ENCODE assay signal across 1 cellular context in the genomic region with DNA sequence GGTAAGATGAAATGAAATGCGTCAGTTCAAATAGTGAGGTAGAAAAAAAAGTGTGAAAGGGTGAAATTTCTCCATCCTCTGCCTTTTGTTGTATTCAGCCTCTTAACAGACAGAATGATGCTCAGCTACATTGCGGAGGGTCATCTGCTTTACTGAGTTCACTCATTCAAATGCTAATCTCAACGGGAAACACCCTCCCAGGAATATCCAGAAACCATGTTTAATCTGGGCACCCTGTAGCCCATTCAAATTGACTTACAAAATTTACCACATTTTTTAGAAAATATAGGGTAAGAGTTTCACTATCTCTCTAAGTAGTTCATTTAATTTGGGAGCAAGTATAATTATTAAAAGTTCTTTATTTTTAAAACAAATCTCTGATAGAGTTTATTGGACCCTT.
TF ChIP-seq lines count a peak whose summit lies in the region.

No MANE protein-coding gene starts in this region.

TF ChIP-seq in WTC11, 78 proteins besides CTCF, POLR2A, EP300 and RAD21 (continued from another document):
- TF ChIP-seq, protein P1, sequence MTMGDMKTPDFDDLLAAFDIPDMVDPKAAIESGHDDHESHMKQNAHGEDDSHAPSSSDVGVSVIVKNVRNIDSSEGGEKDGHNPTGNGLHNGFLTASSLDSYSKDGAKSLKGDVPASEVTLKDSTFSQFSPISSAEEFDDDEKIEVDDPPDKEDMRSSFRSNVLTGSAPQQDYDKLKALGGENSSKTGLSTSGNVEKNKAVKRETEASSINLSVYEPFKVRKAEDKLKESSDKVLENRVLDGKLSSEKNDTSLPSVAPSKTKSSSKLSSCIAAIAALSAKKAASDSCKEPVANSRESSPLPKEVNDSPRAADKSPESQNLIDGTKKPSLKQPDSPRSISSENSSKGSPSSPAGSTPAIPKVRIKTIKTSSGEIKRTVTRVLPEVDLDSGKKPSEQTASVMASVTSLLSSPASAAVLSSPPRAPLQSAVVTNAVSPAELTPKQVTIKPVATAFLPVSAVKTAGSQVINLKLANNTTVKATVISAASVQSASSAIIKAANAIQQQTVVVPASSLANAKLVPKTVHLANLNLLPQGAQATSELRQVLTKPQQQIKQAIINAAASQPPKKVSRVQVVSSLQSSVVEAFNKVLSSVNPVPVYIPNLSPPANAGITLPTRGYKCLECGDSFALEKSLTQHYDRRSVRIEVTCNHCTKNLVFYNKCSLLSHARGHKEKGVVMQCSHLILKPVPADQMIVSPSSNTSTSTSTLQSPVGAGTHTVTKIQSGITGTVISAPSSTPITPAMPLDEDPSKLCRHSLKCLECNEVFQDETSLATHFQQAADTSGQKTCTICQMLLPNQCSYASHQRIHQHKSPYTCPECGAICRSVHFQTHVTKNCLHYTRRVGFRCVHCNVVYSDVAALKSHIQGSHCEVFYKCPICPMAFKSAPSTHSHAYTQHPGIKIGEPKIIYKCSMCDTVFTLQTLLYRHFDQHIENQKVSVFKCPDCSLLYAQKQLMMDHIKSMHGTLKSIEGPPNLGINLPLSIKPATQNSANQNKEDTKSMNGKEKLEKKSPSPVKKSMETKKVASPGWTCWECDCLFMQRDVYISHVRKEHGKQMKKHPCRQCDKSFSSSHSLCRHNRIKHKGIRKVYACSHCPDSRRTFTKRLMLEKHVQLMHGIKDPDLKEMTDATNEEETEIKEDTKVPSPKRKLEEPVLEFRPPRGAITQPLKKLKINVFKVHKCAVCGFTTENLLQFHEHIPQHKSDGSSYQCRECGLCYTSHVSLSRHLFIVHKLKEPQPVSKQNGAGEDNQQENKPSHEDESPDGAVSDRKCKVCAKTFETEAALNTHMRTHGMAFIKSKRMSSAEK (CRISPR knock-in tag; IDR thresholded peaks at IDR 0.05; ENCODE audit: borderline replicate concordance): no peak
